In genomic region chr20:58146761-58147160, GRCh38 we compare ENCODE assay signal across 21 cellular contexts.
"Had no signal": no experiment of that assay in that cellular context is flagged by ENCODE, and none has a peak within 500 bp of the region (broad histone marks: within the 10 kb centered on the region; RNA-seq: fewer than 3 reads in every experiment).

No MANE protein-coding gene starts in this region.

- H3K27me3 ChIP-seq: brain microvascular endothelial cell, upper lobe of left lung had no signal

- H3K36me3 ChIP-seq: brain microvascular endothelial cell, esophagus squamous epithelium, left lung, upper lobe of left lung had no signal

- H3K9me3 ChIP-seq: esophagus squamous epithelium, left lung, upper lobe of left lung had no signal

- ATAC-seq: activated CD8-positive, alpha-beta memory T cell treated with anti-CD3 and anti-CD28 coated beads, Interleukin-2, amount 10 ng/mL, durations not matched to agents 7 days and 5 days; activated T-helper 17 cell treated with anti-CD3 and anti-CD28 coated beads, Interleukin-2, amount 50 U/mL, for 72 hours; left lung had no signal

- H3K4me1 ChIP-seq: left lung, upper lobe of left lung had no signal

- H3K27ac ChIP-seq: brain microvascular endothelial cell, left lung, parathyroid adenoma had no signal

- H3K4me3 ChIP-seq: esophagus squamous epithelium, left lung, upper lobe of left lung had no signal

- DNase-seq: activated CD4-positive, alpha-beta memory T cell treated with anti-CD3 and anti-CD28 coated beads, Interleukin-2, amount 10 ng/mL, durations not matched to agents 7 days and 5 days; activated CD4-positive, alpha-beta T cell treated with anti-CD3 and anti-CD28 coated beads for 48 hours; activated CD4-positive, CD25-positive, alpha-beta regulatory T cell; activated CD8-positive, alpha-beta memory T cell treated with anti-CD3 and anti-CD28 coated beads, Interleukin-2, amount 10 ng/mL, durations not matched to agents 7 days and 5 days; activated naive CD4-positive, alpha-beta T cell treated with Interleukin-2 at 50 U/mL for 16 hours; activated naive CD8-positive, alpha-beta T cell treated with anti-CD3 and anti-CD28 coated beads, Interleukin-2, amount 10 ng/mL, durations not matched to agents 7 days and 5 days; amygdala; brain microvascular endothelial cell; effector CD8-positive, alpha-beta T cell; esophagus squamous epithelium; left lung; retina; stimulated activated CD4-positive, alpha-beta T cell treated with anti-CD3 and anti-CD28 coated beads, Interleukin-12 subunit alpha, Interleukin-12 subunit beta, amount 100 ng/mL, for 4 hours; stimulated activated CD4-positive, alpha-beta T cell treated with anti-CD3 and anti-CD28 coated beads, Interleukin-1b, Interleukin-23, amount 100 ng/mL, for 48 hours; stimulated activated CD8-positive, alpha-beta memory T cell treated with anti-CD3 and anti-CD28 coated beads, Interleukin-4, amount 100 ng/mL, for 48 hours; stimulated activated naive CD4-positive, alpha-beta T cell; T-helper 1 cell; T-helper 9 cell; upper lobe of left lung had no signal
